In the genomic region with DNA sequence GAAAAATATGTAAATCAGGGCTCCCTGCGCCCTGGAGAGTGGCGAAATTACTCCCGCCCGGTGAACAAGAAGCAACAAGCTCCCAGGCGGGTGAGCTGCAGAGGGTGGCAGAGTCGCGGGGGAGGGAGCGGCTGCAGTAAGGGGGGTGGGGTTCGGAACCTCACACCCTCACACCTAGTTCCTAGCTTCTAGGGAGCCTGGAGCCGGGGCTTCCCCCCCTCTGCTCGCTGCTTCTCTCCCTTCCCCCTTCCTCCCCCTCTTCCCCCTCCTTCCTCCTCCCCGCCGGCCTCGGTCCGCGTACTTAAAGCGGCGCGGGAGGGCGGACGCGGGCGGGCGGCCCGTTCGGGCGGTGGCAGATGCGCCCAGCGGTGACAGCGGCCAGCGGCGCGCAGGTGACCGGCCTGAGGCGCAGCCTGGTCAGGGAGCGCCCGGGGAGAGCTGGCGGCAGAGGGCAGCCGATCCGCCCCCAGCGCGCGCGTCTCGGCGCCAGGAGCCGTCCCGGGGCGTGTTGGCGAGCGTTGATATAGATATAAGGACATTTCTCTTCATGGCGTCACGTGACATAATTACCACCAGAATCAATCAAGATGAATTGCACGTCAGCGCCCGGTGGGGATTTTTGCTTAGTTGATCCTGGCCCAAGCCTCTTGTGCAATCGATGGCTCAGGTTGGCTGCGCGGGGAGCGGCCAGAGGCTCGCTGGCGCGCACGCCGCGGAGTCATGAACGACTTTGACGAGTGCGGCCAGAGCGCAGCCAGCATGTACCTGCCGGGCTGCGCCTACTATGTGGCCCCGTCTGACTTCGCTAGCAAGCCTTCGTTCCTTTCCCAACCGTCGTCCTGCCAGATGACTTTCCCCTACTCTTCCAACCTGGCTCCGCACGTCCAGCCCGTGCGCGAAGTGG, we compare ENCODE assay signal across 9 cellular contexts. TPM values are rescaled to one million over a fixed set of nuclear protein-coding genes. Genes with fewer than 3 reads are reported as not detected.
DNase-seq lines count a peak whose midpoint lies in the region; ATAC-seq and TF ChIP-seq lines count a peak whose summit lies in the region.
"Had no signal": no experiment of that assay in that cellular context is flagged by ENCODE, and none has a peak within 500 bp of the region (broad histone marks: within the 10 kb centered on the region; RNA-seq: fewer than 3 reads in every experiment).

TSS of gene HOXD11 (plus strand) at position 645 of the 904 bp plus-strand sequence. CDS start at position 721, 76 bp downstream.

- no peak for TF ChIP-seq CTCF in breast epithelium (IDR thresholded peaks at IDR 0.05)
- no peak for TF ChIP-seq CTCF in nephron (IDR thresholded peaks at IDR 0.05; ENCODE audit: unreplicated experiment in 3 of 3)

- intact Hi-C loops in breast epithelium (cut with DNase I; ENCODE audit: low total_unique reads), result no loop called here

- peaks cover 96% of the 10 kb centered on the region for H3K27me3 Mint-ChIP-seq in nephron (ENCODE audit: low read depth)

- peak within 1 kb of the TSS; percentile 80 to 86 (median 82) for H3K4me3 Mint-ChIP-seq in nephron

- no peak for TF ChIP-seq POLR2A in breast epithelium (IDR thresholded peaks at IDR 0.05)

- no peaks in the 10 kb centered on the region for H3K36me3 ChIP-seq in breast epithelium

- no peaks in the 10 kb centered on the region for H3K9me3 ChIP-seq in breast epithelium

- H3K36me3 Mint-ChIP-seq in nephron (ENCODE audit: low read depth), result peaks cover 30% of the 10 kb centered on the region

- H3K9me3 Mint-ChIP-seq in nephron, result no peaks in the 10 kb centered on the region

- peaks cover 0 to 4% of the 10 kb centered on the region in 2 donors for H3K4me1 ChIP-seq in breast epithelium

- DNase-seq in DMS 273 (lab: John Stamatoyannopoulos, UW; ENCODE audit: unreplicated experiment), result peak; percentile 83
- no peak for DNase-seq in DMS 273 treated with DMSO at 0.1 percent for 48 hours (lab: John Stamatoyannopoulos, UW)
- peak; percentile 94 for DNase-seq in NCI-H2196 (lab: John Stamatoyannopoulos, UW; ENCODE audit: unreplicated experiment)
- DNase-seq in breast epithelium (ENCODE audit: low spot score in 2 of 2), result peak in 1 of 2 donors; percentile 43

- peak within 1 kb of the TSS in 2 of 3 experiments; percentile 24 to 99 for H3K27ac Mint-ChIP-seq in nephron

- peaks cover 28 to 98% of the 10 kb centered on the region in 2 donors for H3K27me3 ChIP-seq in breast epithelium

- H3K4me1 Mint-ChIP-seq in nephron, result peaks cover 38% of the 10 kb centered on the region

- no peak within 1 kb of the TSS for H3K27ac ChIP-seq in breast epithelium
- H3K27ac ChIP-seq: 22Rv1 had no signal

- peak within 1 kb of the TSS; percentile 24 to 68 (median 43) for H3K4me3 ChIP-seq in breast epithelium

- no peak for ATAC-seq in HG03039 (IDR thresholded peaks at IDR 0.05; ENCODE audit: unreplicated experiment)
- no peak for ATAC-seq in HG03135 (IDR thresholded peaks at IDR 0.05; ENCODE audit: unreplicated experiment)
- ATAC-seq in GM21528 (IDR thresholded peaks at IDR 0.05; ENCODE audit: low FRiP score, unreplicated experiment), result no peak

RNA-seq across cellular contexts. Expression of gene HOXD11, which starts in this region (rescaled TPM):
- under 1 TPM in 1 of 3 donors, not detected in 2; 0.66 TPM for total RNA-seq in breast epithelium
